27 cellular contexts compared by ENCODE assay signal in genomic region chr1:183296782-183297181, GRCh38.
"Had no signal": no experiment of that assay in that cellular context is flagged by ENCODE, and none has a peak within 500 bp of the region (broad histone marks: within the 10 kb centered on the region; RNA-seq: fewer than 3 reads in every experiment).

No MANE protein-coding gene starts in this region.

- H3K27ac ChIP-seq: colonic mucosa, epithelial cell of prostate, esophagus squamous epithelium, gastrocnemius medialis, left lung had no signal

- ATAC-seq: effector memory CD8-positive, alpha-beta T cell; esophagus mucosa; gastrocnemius medialis; heart right ventricle; left lung; left ventricle myocardium superior; mucosa of descending colon had no signal

- H3K9me3 ChIP-seq: colonic mucosa, esophagus squamous epithelium, gastrocnemius medialis, left lung, mucosa of descending colon had no signal

- H3K4me1 Mint-ChIP-seq: memory B cell had no signal

- H3K4me3 Mint-ChIP-seq: dendritic cell treated with granulocyte-macrophage colony-stimulating factor and Interleukin-4, amounts not matched to agents 40 ng/mL and 50 ng/mL, for 4 days; effector memory CD8-positive, alpha-beta T cell; endodermal cell; memory B cell; mesothelial cell of epicardium had no signal

- H3K4me1 ChIP-seq: colonic mucosa, gastrocnemius medialis, left lung had no signal

- H3K36me3 Mint-ChIP-seq: memory B cell, mesothelial cell of epicardium had no signal

- DNase-seq: colonic mucosa; cortex of kidney; effector CD8-positive, alpha-beta T cell; effector memory CD8-positive, alpha-beta T cell; endodermal cell; erythroblast; esophagus squamous epithelium; foreskin fibroblast; foreskin melanocyte; gastrocnemius medialis; glutamatergic neuron; heart right ventricle; hippocampal formation; left cardiac atrium; left lung; left ventricle myocardium superior; mammary epithelial cell; mucosa of descending colon had no signal

- H3K9me3 Mint-ChIP-seq: dendritic cell treated with granulocyte-macrophage colony-stimulating factor and Interleukin-4, amounts not matched to agents 40 ng/mL and 50 ng/mL, for 4 days; effector memory CD8-positive, alpha-beta T cell; endodermal cell; memory B cell had no signal

- H3K36me3 ChIP-seq: colonic mucosa, esophagus squamous epithelium, gastrocnemius medialis, heart right ventricle, left lung had no signal

- H3K27ac Mint-ChIP-seq: dendritic cell treated with granulocyte-macrophage colony-stimulating factor and Interleukin-4, amounts not matched to agents 40 ng/mL and 50 ng/mL, for 4 days; effector memory CD8-positive, alpha-beta T cell; endodermal cell; memory B cell; mesothelial cell of epicardium had no signal

- H3K27me3 ChIP-seq: colonic mucosa, esophagus squamous epithelium, gastrocnemius medialis, heart right ventricle, left lung had no signal

- FAIRE-seq: endometrium, islet of Langerhans, keratinocyte had no signal

- H3K4me3 ChIP-seq: colonic mucosa, esophagus squamous epithelium, gastrocnemius medialis, heart right ventricle, left lung, lung, mucosa of descending colon had no signal
